In the genomic region with DNA sequence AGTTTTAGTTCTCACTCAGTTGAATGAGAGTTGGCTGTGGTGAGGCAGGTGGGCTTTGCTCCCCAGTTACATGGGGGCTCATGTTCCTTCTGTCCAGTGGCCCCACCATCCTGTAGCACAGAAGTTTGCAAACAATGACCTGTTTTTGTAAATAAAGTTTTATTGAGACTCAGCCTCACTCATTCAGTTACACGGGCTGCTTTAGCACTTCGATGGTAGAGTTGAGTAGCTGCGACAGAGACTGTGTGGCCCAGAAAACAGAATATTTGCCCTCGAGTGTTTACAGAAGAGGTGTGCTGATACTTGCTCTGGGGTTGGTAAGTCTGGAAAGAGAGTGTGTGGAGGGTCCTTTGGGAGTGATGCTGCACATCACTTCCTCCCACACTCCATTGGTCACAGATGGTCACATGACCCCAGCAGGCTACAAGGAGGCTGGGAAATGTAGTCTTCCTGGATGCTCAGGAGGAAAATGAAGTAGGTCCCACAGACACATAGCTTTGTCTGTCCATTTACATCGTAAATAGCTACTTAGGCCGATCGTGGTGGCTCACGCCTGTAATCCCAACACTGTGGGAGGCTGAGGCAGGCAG, we compare ENCODE assay signal across 12 cellular contexts. TPM values are rescaled to one million over a fixed set of nuclear protein-coding genes. Genes with fewer than 3 reads are reported as not detected.
DNase-seq lines count a peak whose midpoint lies in the region; ATAC-seq and TF ChIP-seq lines count a peak whose summit lies in the region.
"Had no signal": no experiment of that assay in that cellular context is flagged by ENCODE, and none has a peak within 500 bp of the region (broad histone marks: within the 10 kb centered on the region; RNA-seq: fewer than 3 reads in every experiment).

No MANE protein-coding gene starts in this region.

- CTCF ChIA-PET in HEK293T (lab: Yijun Ruan, JAX), result no interaction called here

- ATAC-seq in GM21526 (IDR thresholded peaks at IDR 0.05; ENCODE audit: low FRiP score, unreplicated experiment), result no peak
- ATAC-seq: psoas muscle had no signal

- POLR2A ChIA-PET in HEK293T (lab: Yijun Ruan, JAX), result no interaction called here

- DNase-seq in EH (ENCODE audit: low read depth) (peak; percentile 35), HEK293T (ENCODE audit: extremely low spot score) (peak; percentile 62), SK-N-DZ (ENCODE audit: low spot score) (peak; percentile 30), left kidney (ENCODE audit: low read depth, low spot score) (peak; percentile 26), COR-L47 (lab: John Stamatoyannopoulos, UW) (no peak), KG1 (lab: John Stamatoyannopoulos, UW) (no peak), hypothalamus (lab: John Stamatoyannopoulos, UW) (no peak)
- DNase-seq: activated T-cell treated with anti-CD3 and anti-CD28 coated beads, Interleukin-2, amount 50 U/mL, for 1 hour; NCI-H446 treated with DMSO at 0.1 percent for 48 hours; psoas muscle had no signal

TF ChIP-seq in HEK293T, 16 proteins besides CTCF, POLR2A, EP300 and RAD21:
- TF ChIP-seq HDGF (IDR thresholded peaks at IDR 0.05; ENCODE audit: borderline replicate concordance) (no peak), LEF1 (IDR thresholded peaks at IDR 0.05; ENCODE audit: borderline replicate concordance) (no peak), BHLHE40 (IDR thresholded peaks at IDR 0.05; ENCODE audit: borderline replicate concordance) (no peak), ARNT (IDR thresholded peaks at IDR 0.05) (no peak), ZNF384 (IDR thresholded peaks at IDR 0.05) (no peak)

RNA-seq across cellular contexts. Expression of a gene that starts 34.6 kb away (rescaled TPM):
- polyA plus RNA-seq in SK-N-DZ (2014; cell fraction: cytosol; rRNA removed), result 30.7 and 34.6 TPM in 2 replicates
- 42.5 and 77.0 TPM in 2 replicates for polyA plus RNA-seq in SK-N-DZ (2014; cell fraction: nucleus; rRNA removed)

RNA-seq across cellular contexts. Expression of a gene that starts 37.7 kb away (rescaled TPM):
- polyA plus RNA-seq in SK-N-DZ (2014; cell fraction: cytosol; rRNA removed), result not detected in 2 replicates
- not detected in 2 replicates for polyA plus RNA-seq in SK-N-DZ (2014; cell fraction: nucleus; rRNA removed)
- polyA plus RNA-seq: fibroblast of lung, psoas muscle had no signal

Comparison
In these comparisons a context has a peak if more than half of its experiments do, and no peak if none do; other contexts are left out.
1. DNase-seq: peak in EH (single experiment), HEK293T (single experiment), SK-N-DZ (single experiment) and left kidney (single experiment); none in COR-L47 (single experiment), KG1 (single experiment) and hypothalamus (0 of 51).